ENCODE assay signal across 10 cellular contexts in genomic region chr1:109392037-109392787, GRCh38. TPM values are rescaled to one million over a fixed set of nuclear protein-coding genes. Genes with fewer than 3 reads are reported as not detected.
DNase-seq lines count a peak whose midpoint lies in the region; ATAC-seq and TF ChIP-seq lines count a peak whose summit lies in the region.
"Had no signal": no experiment of that assay in that cellular context is flagged by ENCODE, and none has a peak within 500 bp of the region (broad histone marks: within the 10 kb centered on the region; RNA-seq: fewer than 3 reads in every experiment).

No MANE protein-coding gene starts in this region.

- DNase-seq in GM12865 (ENCODE audit: low read depth) (peak; percentile 15), epithelial cell of proximal tubule (ENCODE audit: low read depth) (no peak), putamen (ENCODE audit: low spot score) (peak; percentile 74), kidney glomerular epithelial cell (lab: John Stamatoyannopoulos, UW) (no peak), T-helper 17 cell (no peak)
- no peak for DNase-seq in activated effector memory CD4-positive, alpha-beta T cell treated with Interleukin-2 at 50 U/mL for 16 hours
- no peak for DNase-seq in stimulated activated effector memory CD8-positive, alpha-beta T cell treated with anti-CD3 and anti-CD28 coated beads, Interleukin-12 subunit alpha, Interleukin-12 subunit beta, amount 100 ng/mL, for 72 hours (ENCODE audit: low spot score in 2 of 2)
- DNase-seq: NCI-H1105 treated with DMSO at 0.1 percent for 48 hours had no signal

- no peak overlapping the region for H3K4me3 ChIP-seq in GM12865 (ENCODE audit: low read depth, low read length)
- H3K4me3 ChIP-seq in epithelial cell of proximal tubule (ENCODE audit: low read depth, low read length), result peak overlapping the region; percentile 21

- no peak overlapping the region for H3K27ac Mint-ChIP-seq in stimulated activated effector memory CD8-positive, alpha-beta T cell treated with anti-CD3 and anti-CD28 coated beads, Interleukin-12 subunit alpha, Interleukin-12 subunit beta, amount 100 ng/mL, for 72 hours
- no peak overlapping the region for H3K27ac Mint-ChIP-seq in T-helper 17 cell

- ATAC-seq in HG03342 (IDR thresholded peaks at IDR 0.05; ENCODE audit: unreplicated experiment) (peak; percentile 29), T-helper 17 cell (no peak)
- ATAC-seq in stimulated activated effector memory CD8-positive, alpha-beta T cell treated with anti-CD3 and anti-CD28 coated beads, Interleukin-12 subunit alpha, Interleukin-12 subunit beta, amount 100 ng/mL, for 72 hours, result no peak

- no peak for TF ChIP-seq CTCF in GM12865 (IDR thresholded peaks at IDR 0.05; ENCODE audit: insufficient read depth, low read depth, low read length, missing control alignments)
- TF ChIP-seq CTCF in epithelial cell of proximal tubule (conservative IDR thresholded peaks at IDR 0.05; ENCODE audit: low read depth, low read length), result no peak

- peaks cover 6% of the 10 kb centered on the region for H3K4me1 Mint-ChIP-seq in stimulated activated effector memory CD8-positive, alpha-beta T cell treated with anti-CD3 and anti-CD28 coated beads, Interleukin-12 subunit alpha, Interleukin-12 subunit beta, amount 100 ng/mL, for 72 hours
- H3K4me1 Mint-ChIP-seq in T-helper 17 cell, result peaks cover 8% of the 10 kb centered on the region

- H3K4me3 Mint-ChIP-seq in stimulated activated effector memory CD8-positive, alpha-beta T cell treated with anti-CD3 and anti-CD28 coated beads, Interleukin-12 subunit alpha, Interleukin-12 subunit beta, amount 100 ng/mL, for 72 hours, result no peak overlapping the region
- H3K4me3 Mint-ChIP-seq in T-helper 17 cell, result no peak overlapping the region
- H3K4me3 Mint-ChIP-seq: mesothelial cell of epicardium had no signal

- no peaks in the 10 kb centered on the region for H3K9me3 Mint-ChIP-seq in stimulated activated effector memory CD8-positive, alpha-beta T cell treated with anti-CD3 and anti-CD28 coated beads, Interleukin-12 subunit alpha, Interleukin-12 subunit beta, amount 100 ng/mL, for 72 hours
- H3K9me3 Mint-ChIP-seq: mesothelial cell of epicardium had no signal

- H3K27me3 Mint-ChIP-seq in T-helper 17 cell, result peaks cover 82% of the 10 kb centered on the region

- no peaks in the 10 kb centered on the region for H3K9me3 ChIP-seq in T-helper 17 cell (ENCODE audit: control insufficient read depth, low read length, poor library complexity, severe bottlenecking)

- H3K36me3 Mint-ChIP-seq in stimulated activated effector memory CD8-positive, alpha-beta T cell treated with anti-CD3 and anti-CD28 coated beads, Interleukin-12 subunit alpha, Interleukin-12 subunit beta, amount 100 ng/mL, for 72 hours, result no peaks in the 10 kb centered on the region
- peaks cover 10% of the 10 kb centered on the region for H3K36me3 Mint-ChIP-seq in T-helper 17 cell (ENCODE audit: low read depth)
- H3K36me3 Mint-ChIP-seq: mesothelial cell of epicardium had no signal

RNA-seq across cellular contexts. Expression of gene SORT1, which starts 5.5 kb away (rescaled TPM):
- 38.3 and 41.9 TPM in 2 replicates for total RNA-seq in epithelial cell of proximal tubule
- 1 to 10 TPM in 1 of 2 donors, under 1 TPM in 1; 0.57 to 2.6 TPM for total RNA-seq in T-helper 17 cell

RNA-seq across cellular contexts. Expression of gene PSMA5, which starts 34.0 kb away (rescaled TPM):
- total RNA-seq in epithelial cell of proximal tubule (67.5 and 79.9 TPM in 2 replicates), T-helper 17 cell (10 to 100 TPM; 48.6 to 53.1 TPM)

Comparison
In these comparisons a context has a peak if more than half of its experiments do, and no peak if none do; other contexts are left out.
1. DNase-seq: peak in GM12865 (single experiment) and putamen (single experiment); none in epithelial cell of proximal tubule (single experiment), activated effector memory CD4-positive, alpha-beta T cell treated with Interleukin-2 at 50 U/mL for 16 hours (single experiment), stimulated activated effector memory CD8-positive, alpha-beta T cell treated with anti-CD3 and anti-CD28 coated beads, Interleukin-12 subunit alpha, Interleukin-12 subunit beta, amount 100 ng/mL, for 72 hours (0 of 2), kidney glomerular epithelial cell (single experiment) and T-helper 17 cell (0 of 3).
2. RNA of gene SORT1, which starts 5.5 kb away (total RNA-seq): 38.3 to 41.9 TPM in epithelial cell of proximal tubule; 0.57 to 2.6 TPM in T-helper 17 cell; every median in the first group is over 10 times any median in the second.